8 cellular contexts compared by ENCODE assay signal in genomic region chr12:120199595-120200306, GRCh38. TPM values are rescaled to one million over a fixed set of nuclear protein-coding genes. Genes with fewer than 3 reads are reported as not detected.
A peak's percentile ranks its signal among the peaks of the same experiment; 100 is the strongest.
DNase-seq lines count a peak whose midpoint lies in the region; ATAC-seq, FAIRE-seq and TF ChIP-seq lines count a peak whose summit lies in the region.

No MANE protein-coding gene starts in this region.

- H3K4me1 Mint-ChIP-seq in chondrocyte (ENCODE audit: low read depth): peaks cover 56% of the 10 kb centered on the region

- no peak overlapping the region for H2BK5ac ChIP-seq in mesenchymal stem cell (ENCODE audit: low read depth, low read length, poor library complexity, severe bottlenecking)

- peak in 1 of 2 donors; percentile 54 for ATAC-seq in upper lobe of left lung (ENCODE audit: low FRiP score in 2 of 2)
- no peak for ATAC-seq in HG03439 (IDR thresholded peaks at IDR 0.05; ENCODE audit: unreplicated experiment)
- ATAC-seq in HG03378 (IDR thresholded peaks at IDR 0.05; ENCODE audit: unreplicated experiment): no peak
- no peak for ATAC-seq in GM19324 (IDR thresholded peaks at IDR 0.05; ENCODE audit: low FRiP score, unreplicated experiment)

- no peak overlapping the region for H4K91ac ChIP-seq in mesenchymal stem cell (ENCODE audit: low read length)

- peak overlapping the region; percentile 55 for H3K27ac ChIP-seq in mesenchymal stem cell (ENCODE audit: low read length, poor library complexity, severe bottlenecking)
- H3K27ac ChIP-seq in upper lobe of left lung: peak overlapping the region; percentile 85 to 91 (median 87)

- no peak overlapping the region for H2BK15ac ChIP-seq in mesenchymal stem cell (ENCODE audit: low read depth, poor library complexity, severe bottlenecking)

- no peaks in the 10 kb centered on the region for H3K27me3 Mint-ChIP-seq in chondrocyte (ENCODE audit: low read depth)

- no peak overlapping the region for H2AFZ ChIP-seq in mesenchymal stem cell (ENCODE audit: low read depth, low read length)

- H3K14ac ChIP-seq in mesenchymal stem cell (ENCODE audit: low read length in 2 of 2): no peak overlapping the region

- H3K27me3 ChIP-seq in mesenchymal stem cell (ENCODE audit: control insufficient read depth in 1 of 2, insufficient read depth in 1 of 2, low read length in 2 of 2) (no peaks in the 10 kb centered on the region), upper lobe of left lung (no peaks in the 10 kb centered on the region)

- H4K8ac ChIP-seq in mesenchymal stem cell (ENCODE audit: low read length): no peak overlapping the region

- H3K4ac ChIP-seq in mesenchymal stem cell (ENCODE audit: low read depth in 1 of 2, low read length in 2 of 2): no peak overlapping the region

- H3K79me1 ChIP-seq in mesenchymal stem cell (replicated peaks; ENCODE audit: low read length, poor library complexity, severe bottlenecking): peaks cover 2% of the 10 kb centered on the region

- H3K23ac ChIP-seq in mesenchymal stem cell (ENCODE audit: low read length in 2 of 2): no peak overlapping the region

- WGBS in mesenchymal stem cell: 10% methylated on average over 9 of the region's 12 CpGs
- WGBS in upper lobe of left lung, 2 donors: 30 to 36% methylated on average over 12 of the region's 12 CpGs

- H3K36me3 ChIP-seq in mesenchymal stem cell (ENCODE audit: control insufficient read depth in 1 of 2, insufficient read depth in 2 of 2, low read depth in 1 of 2, low read length in 2 of 2): peaks cover 32 to 42% of the 10 kb centered on the region in 2 experiments
- H3K36me3 ChIP-seq in upper lobe of left lung: peaks cover 20 to 40% (median 34%) of the 10 kb centered on the region in 4 donors

- no peak for FAIRE-seq in GM12891 (lab: Jason Lieb, UNC)

- no peak overlapping the region for H3K18ac ChIP-seq in mesenchymal stem cell (ENCODE audit: low read depth in 1 of 2, low read length in 2 of 2)

- DNase-seq in GM12891 (ENCODE audit: insufficient read length, low spot score): no peak
- DNase-seq in RPMI7951 (ENCODE audit: low read depth): peak; percentile 71
- no peak for DNase-seq in chondrocyte (ENCODE audit: low spot score)
- DNase-seq in mesenchymal stem cell: peak; percentile 88
- no peak for DNase-seq in upper lobe of left lung

- H3K27ac Mint-ChIP-seq in chondrocyte (ENCODE audit: unreplicated experiment): peak overlapping the region; percentile 99

- no peaks in the 10 kb centered on the region for H3K9me3 ChIP-seq in mesenchymal stem cell (ENCODE audit: control insufficient read depth, low read length)
- H3K9me3 ChIP-seq in upper lobe of left lung: no peaks in the 10 kb centered on the region

- H3K4me1 ChIP-seq in mesenchymal stem cell (ENCODE audit: control insufficient read depth, insufficient read depth, low read depth, low read length) (peaks cover 25% of the 10 kb centered on the region), upper lobe of left lung (peaks cover 20 to 40% (median 29%) of the 10 kb centered on the region in 4 donors)

- no peak for TF ChIP-seq CTCF in chondrocyte (IDR thresholded peaks at IDR 0.05)
- no peak for TF ChIP-seq CTCF in upper lobe of left lung (IDR thresholded peaks at IDR 0.05)

- H3K4me2 ChIP-seq in mesenchymal stem cell (ENCODE audit: low read length, poor library complexity, severe bottlenecking): peak overlapping the region; percentile 80

- H3K9ac ChIP-seq in mesenchymal stem cell (ENCODE audit: low read length): peak overlapping the region; percentile 99

- H2AK5ac ChIP-seq in mesenchymal stem cell (ENCODE audit: low read length, severe bottlenecking): no peak overlapping the region

- no peak overlapping the region for H2BK120ac ChIP-seq in mesenchymal stem cell (ENCODE audit: low read depth, low read length)

- TF ChIP-seq POLR2A in GM12891 (IDR thresholded peaks at IDR 0.05; ENCODE audit: low read depth, low read length): peak; percentile 39; the same call in 1 of the 2 replicates
- no peak for TF ChIP-seq POLR2A in upper lobe of left lung (IDR thresholded peaks at IDR 0.05)

- no peaks in the 10 kb centered on the region for H3K9me3 Mint-ChIP-seq in chondrocyte (ENCODE audit: low read depth)

- H3K4me3 ChIP-seq in mesenchymal stem cell (ENCODE audit: insufficient read depth in 1 of 2, low read depth in 1 of 2, low read length in 2 of 2) (peak overlapping the region; percentile 91 to 99), upper lobe of left lung (peak overlapping the region; percentile 62 to 95 (median 79))

- peaks cover 26% of the 10 kb centered on the region for H3K36me3 Mint-ChIP-seq in chondrocyte (ENCODE audit: low read depth)

- no peak overlapping the region for H2BK12ac ChIP-seq in mesenchymal stem cell (ENCODE audit: low read length in 2 of 2)

- peak in 1 of 4 donors; percentile 8 for TF ChIP-seq EP300 in upper lobe of left lung (IDR thresholded peaks at IDR 0.05)

- peak overlapping the region; percentile 97 for H3K4me3 Mint-ChIP-seq in chondrocyte (ENCODE audit: unreplicated experiment)

TF ChIP-seq in GM12891, 5 proteins besides CTCF, POLR2A, EP300 and RAD21:
- TF ChIP-seq POLR2AphosphoS5 (IDR thresholded peaks at IDR 0.05; ENCODE audit: low read depth, low read length): no peak; the same call in none of the 2 replicates

RNA-seq across cellular contexts. Expression of gene RPLP0, which starts 1.2 kb away (rescaled TPM):
- 5,981 TPM for polyA plus RNA-seq in GM12891 (2012; ENCODE audit: low read depth, missing spikeins)
- total RNA-seq in RPMI7951 (2014; rRNA removed; shearing (Covaris generic)): 3,658 and 4,112 TPM in 2 replicates
- total RNA-seq in chondrocyte: 1,691 to 2,186 TPM (median 1,706 TPM) in 3 replicates
- 3,349 TPM for polyA plus RNA-seq in mesenchymal stem cell (2013, experiment 1 of 2)
- polyA plus RNA-seq in mesenchymal stem cell (2013, experiment 2 of 2): 3,313 TPM
- total RNA-seq in upper lobe of left lung: 1,000 to 10,000 TPM; 1,008 to 2,508 (median 1,628) TPM

RNA-seq across cellular contexts. Expression of gene GCN1, which starts 5.2 kb away (rescaled TPM):
- polyA plus RNA-seq in GM12891 (2012; ENCODE audit: low read depth, missing spikeins): 39.6 TPM
- 27.0 and 39.4 TPM in 2 replicates for total RNA-seq in RPMI7951 (2014; rRNA removed; shearing (Covaris generic))
- total RNA-seq in chondrocyte (92.3 to 137 TPM (median 97.5 TPM) in 3 replicates), upper lobe of left lung (100 to 1,000 TPM in 1 of 6 donors, 10 to 100 TPM in 5; 48.1 to 140 (median 69.6) TPM)
- polyA plus RNA-seq in mesenchymal stem cell (2013, experiment 1 of 2): 19.7 TPM
- 17.3 TPM for polyA plus RNA-seq in mesenchymal stem cell (2013, experiment 2 of 2)

Comparison
In these comparisons a context has a peak if more than half of its experiments do, and no peak if none do; other contexts are left out.
1. DNase-seq: peak in RPMI7951 (single experiment) and mesenchymal stem cell (single experiment); none in GM12891 (single experiment), chondrocyte (single experiment) and upper lobe of left lung (0 of 2).